13 cellular contexts compared by ENCODE assay signal in genomic region chr15:99324700-99325099, GRCh38.
DNase-seq lines count a peak whose midpoint lies in the region; ATAC-seq and TF ChIP-seq lines count a peak whose summit lies in the region.
"Had no signal": no experiment of that assay in that cellular context is flagged by ENCODE, and none has a peak within 500 bp of the region (broad histone marks: within the 10 kb centered on the region; RNA-seq: fewer than 3 reads in every experiment).

No MANE protein-coding gene starts in this region.

- H3K27ac Mint-ChIP-seq in MCF 10A (ENCODE audit: low read depth, unreplicated experiment) = peak overlapping the region; percentile 96
- H3K27ac Mint-ChIP-seq in stimulated activated memory B cell treated with anti-CD40 and anti-IgM and Interleukin-4, amounts not matched to agents 10 μg/mL and 1 μg/mL and 100 μg/mL, for 72 hours = peak overlapping the region; percentile 67

- no TSS peak for BruUV-seq in MCF 10A (replicated peaks; lab: Mats Ljungman, UMichigan)

- no peak for TF ChIP-seq POLR2A in breast epithelium (IDR thresholded peaks at IDR 0.05)

- peaks cover 6% of the 10 kb centered on the region for H3K9me3 Mint-ChIP-seq in MCF 10A (ENCODE audit: unreplicated experiment)
- peaks cover 6% of the 10 kb centered on the region for H3K9me3 Mint-ChIP-seq in stimulated activated memory B cell treated with anti-CD40 and anti-IgM and Interleukin-4, amounts not matched to agents 10 μg/mL and 1 μg/mL and 100 μg/mL, for 72 hours

- H3K4me1 Mint-ChIP-seq in MCF 10A (ENCODE audit: insufficient read depth, unreplicated experiment) = peaks cover 59% of the 10 kb centered on the region
- peaks cover 24% of the 10 kb centered on the region for H3K4me1 Mint-ChIP-seq in stimulated activated memory B cell treated with anti-CD40 and anti-IgM and Interleukin-4, amounts not matched to agents 10 μg/mL and 1 μg/mL and 100 μg/mL, for 72 hours

- DNase-seq in MCF 10A (ENCODE audit: unreplicated experiment) (no peak), breast epithelium (ENCODE audit: low spot score in 2 of 2) (no peak), RWPE2 (ENCODE audit: low spot score) (no peak), epithelial cell of prostate (ENCODE audit: low read depth, low spot score) (no peak)
- DNase-seq: DND-41, midbrain, NCI-H2029 treated with DMSO at 0.1 percent for 48 hours, NCI-H524 treated with DMSO at 0.1 percent for 48 hours, sigmoid colon had no signal

- H3K27ac ChIP-seq in breast epithelium = no peak overlapping the region
- peak overlapping the region; percentile 94 for H3K27ac ChIP-seq in RWPE2 (ENCODE audit: poor library complexity, severe bottlenecking)
- peak overlapping the region; percentile 94 for H3K27ac ChIP-seq in epithelial cell of prostate
- H3K27ac ChIP-seq: sigmoid colon had no signal

- H3K36me3 ChIP-seq in breast epithelium = no peaks in the 10 kb centered on the region
- no peaks in the 10 kb centered on the region for H3K36me3 ChIP-seq in RWPE2 (ENCODE audit: low read depth)
- H3K36me3 ChIP-seq: sigmoid colon had no signal

- TF ChIP-seq CTCF in MCF 10A (IDR thresholded peaks at IDR 0.05; ENCODE audit: unreplicated experiment) = no peak
- no peak for TF ChIP-seq CTCF in breast epithelium (IDR thresholded peaks at IDR 0.05)
- no peak for TF ChIP-seq CTCF in RWPE2 (IDR thresholded peaks at IDR 0.05; ENCODE audit: poor library complexity, severe bottlenecking)

- intact Hi-C loops in MCF 10A (cut with micrococcal nuclease) (no loop called here), breast epithelium (cut with DNase I; ENCODE audit: low total_unique reads) (no loop called here)

- peak overlapping the region; percentile 78 for H3K4me3 Mint-ChIP-seq in MCF 10A (ENCODE audit: unreplicated experiment)
- H3K4me3 Mint-ChIP-seq in stimulated activated memory B cell treated with anti-CD40 and anti-IgM and Interleukin-4, amounts not matched to agents 10 μg/mL and 1 μg/mL and 100 μg/mL, for 72 hours = peak overlapping the region; percentile 31

- no peak overlapping the region for H3K4me3 ChIP-seq in breast epithelium
- no peak overlapping the region for H3K4me3 ChIP-seq in RWPE2 (ENCODE audit: severe bottlenecking)
- H3K4me3 ChIP-seq: sigmoid colon had no signal

- H3K4me1 ChIP-seq in breast epithelium (no peaks in the 10 kb centered on the region), RWPE2 (ENCODE audit: insufficient read depth, poor library complexity, severe bottlenecking) (peaks cover 70% of the 10 kb centered on the region)
- H3K4me1 ChIP-seq: sigmoid colon had no signal

- no peaks in the 10 kb centered on the region for H3K27me3 ChIP-seq in breast epithelium
- no peaks in the 10 kb centered on the region for H3K27me3 ChIP-seq in RWPE2 (ENCODE audit: insufficient read depth, poor library complexity, severe bottlenecking)
- H3K27me3 ChIP-seq: sigmoid colon had no signal

- CTCF ChIA-PET in MCF 10A (lab: Yijun Ruan, JAX) = interaction anchor here (1.3 kb wide), 1 partner anchor 16 kb away, joined by 5 read pairs; no protein-coding TSS in a partner anchor

- H3K9me3 ChIP-seq in breast epithelium = no peaks in the 10 kb centered on the region
- no peaks in the 10 kb centered on the region for H3K9me3 ChIP-seq in RWPE2 (ENCODE audit: severe bottlenecking)
- H3K9me3 ChIP-seq: sigmoid colon had no signal

- POLR2A ChIA-PET in MCF 10A (lab: Yijun Ruan, JAX) = interaction anchor here (0.6 to 2.4 kb wide), 12 partner anchors 15 to 409 kb away, joined by 3 to 24 read pairs (median 7); partner anchors contain the start of genes LRRC28 and LYSMD4

- H3K27me3 Mint-ChIP-seq in MCF 10A (ENCODE audit: insufficient read depth, unreplicated experiment) = no peaks in the 10 kb centered on the region
- no peaks in the 10 kb centered on the region for H3K27me3 Mint-ChIP-seq in stimulated activated memory B cell treated with anti-CD40 and anti-IgM and Interleukin-4, amounts not matched to agents 10 μg/mL and 1 μg/mL and 100 μg/mL, for 72 hours

- ATAC-seq in RWPE2 (ENCODE audit: low read depth) (no peak), HG03196 (IDR thresholded peaks at IDR 0.05; ENCODE audit: unreplicated experiment) (no peak), GM21447 (IDR thresholded peaks at IDR 0.05; ENCODE audit: unreplicated experiment) (no peak), GM18520 (IDR thresholded peaks at IDR 0.05; ENCODE audit: unreplicated experiment) (no peak)
- ATAC-seq in stimulated activated memory B cell treated with anti-CD40 and anti-IgM and Interleukin-4, amounts not matched to agents 10 μg/mL and 1 μg/mL and 100 μg/mL, for 72 hours = no peak

- H3K36me3 Mint-ChIP-seq in MCF 10A (ENCODE audit: insufficient read depth, unreplicated experiment) = no peaks in the 10 kb centered on the region
- peaks cover 13% of the 10 kb centered on the region for H3K36me3 Mint-ChIP-seq in stimulated activated memory B cell treated with anti-CD40 and anti-IgM and Interleukin-4, amounts not matched to agents 10 μg/mL and 1 μg/mL and 100 μg/mL, for 72 hours

Comparison
In these comparisons a context has a peak if more than half of its experiments do, and no peak if none do; other contexts are left out.
1. H3K27ac ChIP-seq: peak in RWPE2 (single experiment) and epithelial cell of prostate (single experiment); none in breast epithelium (0 of 2).